ENCODE assay signal across 8 cellular contexts in genomic region chr19:2945575-2946184, GRCh38. TPM values are rescaled to one million over a fixed set of nuclear protein-coding genes. Genes with fewer than 3 reads are reported as not detected.
DNase-seq lines count a peak whose midpoint lies in the region; ATAC-seq and TF ChIP-seq lines count a peak whose summit lies in the region.

No MANE protein-coding gene starts in this region.

- ATAC-seq in GM18870 (IDR thresholded peaks at IDR 0.05; ENCODE audit: unreplicated experiment) (no peak), GM18858 (IDR thresholded peaks at IDR 0.05; ENCODE audit: unreplicated experiment) (no peak)

- no peaks in the 10 kb centered on the region for H3K27me3 ChIP-seq in MG63
- no peaks in the 10 kb centered on the region for H3K27me3 ChIP-seq in ectodermal cell (ENCODE audit: control insufficient read depth, insufficient read depth, low read length, poor library complexity, severe bottlenecking)

- peaks cover 10% of the 10 kb centered on the region for H3K4me1 ChIP-seq in ectodermal cell (ENCODE audit: control insufficient read depth, insufficient read depth, low read length)

- H3K36me3 Mint-ChIP-seq in nephron progenitor cell (ENCODE audit: low read depth), result peaks cover 18% of the 10 kb centered on the region

- H3K27me3 Mint-ChIP-seq in nephron progenitor cell (ENCODE audit: low read depth, poor library complexity), result peaks cover 11% of the 10 kb centered on the region

- H3K9me3 Mint-ChIP-seq in nephron progenitor cell, result peaks cover 6% of the 10 kb centered on the region

- H3K27ac Mint-ChIP-seq in nephron progenitor cell, result no peak overlapping the region

- WGBS in ectodermal cell, 2 experiments, result 68 to 70% methylated on average over 17 of the region's 17 CpGs

- DNase-seq in AG10803 (ENCODE audit: low read depth) (no peak), MG63 (no peak), nephron progenitor cell (no peak), NCI-H82 (lab: John Stamatoyannopoulos, UW) (no peak), medulla oblongata (ENCODE audit: extremely low spot score) (no peak)

- no peak overlapping the region for H3K27ac ChIP-seq in ectodermal cell (ENCODE audit: insufficient read depth, low read depth, low read length, poor library complexity, severe bottlenecking)

- H3K4me1 Mint-ChIP-seq in nephron progenitor cell, result peaks cover 26% of the 10 kb centered on the region

- peak overlapping the region; percentile 90 for H3K4me3 Mint-ChIP-seq in nephron progenitor cell

- TF ChIP-seq CTCF in AG10803 (conservative IDR thresholded peaks at IDR 0.05; ENCODE audit: low read length) (no peak), nephron progenitor cell (IDR thresholded peaks at IDR 0.05) (no peak)

- H3K9me3 ChIP-seq in MG63, result no peaks in the 10 kb centered on the region
- H3K9me3 ChIP-seq in ectodermal cell (ENCODE audit: control insufficient read depth, low read length), result no peaks in the 10 kb centered on the region

- H3K4me3 ChIP-seq in AG10803 (ENCODE audit: low read length), result peak overlapping the region; percentile 89
- H3K4me3 ChIP-seq in MG63, result peak overlapping the region; percentile 92
- peak overlapping the region; percentile 90 for H3K4me3 ChIP-seq in ectodermal cell (ENCODE audit: insufficient read depth, low read depth, low read length)

- H3K36me3 ChIP-seq in MG63 (no peaks in the 10 kb centered on the region), ectodermal cell (ENCODE audit: control insufficient read depth, insufficient read depth, low read length) (no peaks in the 10 kb centered on the region)

RNA-seq across cellular contexts. Expression of gene ZNF77, which starts 0.9 kb away (rescaled TPM):
- 5.0 and 6.8 TPM in 2 replicates for total RNA-seq in MG63 (2014; rRNA removed; shearing (Covaris generic); ENCODE audit: low replicate concordance)
- polyA plus RNA-seq in ectodermal cell (2013, experiment 1 of 4), result 9.6 TPM
- 9.6 TPM for polyA plus RNA-seq in ectodermal cell (2013, experiment 2 of 4)
- 9.5 TPM for polyA plus RNA-seq in ectodermal cell (2013, experiment 3 of 4)
- 11.5 TPM for polyA plus RNA-seq in ectodermal cell (2013, experiment 4 of 4)

RNA-seq across cellular contexts. Expression of gene TLE6, which starts 31.7 kb away (rescaled TPM):
- not detected in 2 replicates for total RNA-seq in MG63 (2014; rRNA removed; shearing (Covaris generic); ENCODE audit: low replicate concordance)
- 0.26 TPM for polyA plus RNA-seq in ectodermal cell (2013, experiment 1 of 4)
- 0.27 TPM for polyA plus RNA-seq in ectodermal cell (2013, experiment 2 of 4)
- 0.64 TPM for polyA plus RNA-seq in ectodermal cell (2013, experiment 3 of 4)
- 0.89 TPM for polyA plus RNA-seq in ectodermal cell (2013, experiment 4 of 4)

RNA-seq across cellular contexts. Expression of gene ZNF57, which starts 45.0 kb away (rescaled TPM):
- 2.2 and 3.3 TPM in 2 replicates for total RNA-seq in MG63 (2014; rRNA removed; shearing (Covaris generic); ENCODE audit: low replicate concordance)
- 6.9 TPM for polyA plus RNA-seq in ectodermal cell (2013, experiment 1 of 4)
- polyA plus RNA-seq in ectodermal cell (2013, experiment 2 of 4), result 5.9 TPM
- polyA plus RNA-seq in ectodermal cell (2013, experiment 3 of 4), result 5.5 TPM
- 5.7 TPM for polyA plus RNA-seq in ectodermal cell (2013, experiment 4 of 4)
